In genomic region chr2:130451278-130451677, GRCh38 we compare ENCODE assay signal across 2 cellular contexts. TPM values are rescaled to one million over a fixed set of nuclear protein-coding genes. Genes with fewer than 3 reads are reported as not detected.
"Had no signal": no experiment of that assay in that cellular context is flagged by ENCODE, and none has a peak within 500 bp of the region (broad histone marks: within the 10 kb centered on the region; RNA-seq: fewer than 3 reads in every experiment).

No MANE protein-coding gene starts in this region.

RNA-seq across cellular contexts. Expression of gene POTEI, which starts 57.9 kb away (rescaled TPM):
- total RNA-seq: GM23248, IMR-90 had no signal
- polyA plus RNA-seq: GM23248, IMR-90 had no signal
